In the genomic region with DNA sequence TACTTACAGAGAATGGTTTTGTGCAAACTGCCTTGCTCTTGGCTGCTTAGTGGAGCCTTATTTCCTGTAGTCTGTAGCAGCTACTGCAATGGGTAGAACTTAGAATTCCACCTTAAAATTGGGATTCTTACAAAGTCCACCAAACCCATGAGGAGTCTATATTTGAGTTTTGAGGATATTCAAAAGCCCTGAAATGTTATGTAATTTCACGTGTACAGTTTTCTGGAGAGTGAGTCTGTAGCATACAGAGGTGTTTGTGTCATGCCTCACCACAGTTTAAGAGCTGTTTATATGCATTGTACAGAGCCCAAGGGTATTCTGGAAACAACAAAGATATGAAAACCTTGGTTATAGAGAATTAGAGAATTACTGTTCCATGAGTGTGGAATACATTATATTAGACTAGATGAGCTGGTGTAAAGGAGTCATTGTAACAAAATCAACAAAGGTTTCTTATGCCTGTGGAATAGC, we compare ENCODE assay signal across 8 cellular contexts.
DNase-seq lines count a peak whose midpoint lies in the region; ATAC-seq and TF ChIP-seq lines count a peak whose summit lies in the region.

No MANE protein-coding gene starts in this region.

- peak overlapping the region; percentile 39 to 82 (median 74) for H3K27ac Mint-ChIP-seq in naive B cell

- peak overlapping the region; percentile 30 to 35 for H3K4me3 ChIP-seq in tibial artery

- H3K27ac ChIP-seq in caudate nucleus (ENCODE audit: low read depth, low read length) (peak overlapping the region; percentile 65), tibial artery (peak overlapping the region; percentile 60 to 87)

- intact Hi-C loops in tibial artery (cut with DNase I; ENCODE audit: low total_unique reads) (no loop called here), posterior vena cava (cut with DNase I) (no loop called here)

- no peak for DNase-seq in activated T-cell treated with anti-CD3 and anti-CD28 coated beads, Interleukin-2, amount 50 U/mL, for 4 hours
- DNase-seq in activated T-cell treated with anti-CD3 and anti-CD28 coated beads for 4 hours (no peak), caudate nucleus (lab: John Stamatoyannopoulos, UW) (no peak), naive B cell (no peak), tibial artery (no peak), posterior vena cava (ENCODE audit: low spot score) (no peak), midbrain (lab: John Stamatoyannopoulos, UW) (no peak), occipital lobe (lab: John Stamatoyannopoulos, UW) (no peak)

- TF ChIP-seq CTCF in tibial artery (IDR thresholded peaks at IDR 0.05), result no peak

- H3K36me3 Mint-ChIP-seq in activated T-cell treated with anti-CD3 and anti-CD28 coated beads, Interleukin-2, amount 50 U/mL, for 4 hours (ENCODE audit: insufficient read depth), result peaks cover 9% of the 10 kb centered on the region
- H3K36me3 Mint-ChIP-seq in naive B cell, result peaks cover 0 to 4% of the 10 kb centered on the region in 2 donors

- no peaks in the 10 kb centered on the region for H3K9me3 Mint-ChIP-seq in activated T-cell treated with anti-CD3 and anti-CD28 coated beads, Interleukin-2, amount 50 U/mL, for 4 hours
- no peaks in the 10 kb centered on the region for H3K9me3 Mint-ChIP-seq in naive B cell

- H3K4me1 Mint-ChIP-seq in activated T-cell treated with anti-CD3 and anti-CD28 coated beads, Interleukin-2, amount 50 U/mL, for 4 hours (ENCODE audit: low read depth), result peaks cover 78% of the 10 kb centered on the region
- H3K4me1 Mint-ChIP-seq in naive B cell, result peaks cover 35 to 62% (median 43%) of the 10 kb centered on the region in 3 donors

- H3K27me3 Mint-ChIP-seq in activated T-cell treated with anti-CD3 and anti-CD28 coated beads, Interleukin-2, amount 50 U/mL, for 4 hours (ENCODE audit: low read depth), result no peaks in the 10 kb centered on the region
- no peaks in the 10 kb centered on the region for H3K27me3 Mint-ChIP-seq in naive B cell

- H3K4me3 Mint-ChIP-seq in activated T-cell treated with anti-CD3 and anti-CD28 coated beads, Interleukin-2, amount 50 U/mL, for 4 hours, result peak overlapping the region; percentile 59
- H3K4me3 Mint-ChIP-seq in naive B cell, result peak overlapping the region in 3 of 8 donors; percentile 12 to 56 (median 43)

- H3K4me1 ChIP-seq in tibial artery, result peaks cover 0 to 100% (median 48%) of the 10 kb centered on the region in 4 donors

- H3K9me3 ChIP-seq in tibial artery, result no peaks in the 10 kb centered on the region

- no peaks in the 10 kb centered on the region for H3K27me3 ChIP-seq in tibial artery

- no peak for ATAC-seq in activated T-cell treated with anti-CD3 and anti-CD28 coated beads, Interleukin-2, amount 50 U/mL, for 4 hours
- ATAC-seq in naive B cell (ENCODE audit: low read depth in 2 of 2), result no peak

- H3K36me3 ChIP-seq in tibial artery, result no peaks in the 10 kb centered on the region
